In genomic region chr5:138068742-138069375, GRCh38 we compare ENCODE assay signal across 8 cellular contexts.
DNase-seq lines count a peak whose midpoint lies in the region; ATAC-seq lines count a peak whose summit lies in the region.

No MANE protein-coding gene starts in this region.

- DNase-seq in Ammon's horn (ENCODE audit: low spot score) (peak; percentile 76), NCI-H446 (lab: John Stamatoyannopoulos, UW) (peak; percentile 54 to 64), left kidney (ENCODE audit: low read depth, low spot score) (peak; percentile 72)
- DNase-seq in activated CD4-positive, alpha-beta T cell treated with anti-CD3 and anti-CD28 coated beads for 1 hour: peak; percentile 57
- peak; percentile 46 for DNase-seq in central memory CD4-positive, alpha-beta T cell
- DNase-seq in stimulated activated CD4-positive, alpha-beta T cell treated with anti-CD3 and anti-CD28 coated beads, Interleukin-4, amount 100 ng/mL, for 48 hours (ENCODE audit: low read depth in 2 of 2): peak; percentile 70 to 71

- ATAC-seq in GM21737 (IDR thresholded peaks at IDR 0.05; ENCODE audit: unreplicated experiment): peak; percentile 59
- ATAC-seq in HG03135 (IDR thresholded peaks at IDR 0.05; ENCODE audit: unreplicated experiment): no peak
